ENCODE assay signal across 8 cellular contexts in the genomic region with DNA sequence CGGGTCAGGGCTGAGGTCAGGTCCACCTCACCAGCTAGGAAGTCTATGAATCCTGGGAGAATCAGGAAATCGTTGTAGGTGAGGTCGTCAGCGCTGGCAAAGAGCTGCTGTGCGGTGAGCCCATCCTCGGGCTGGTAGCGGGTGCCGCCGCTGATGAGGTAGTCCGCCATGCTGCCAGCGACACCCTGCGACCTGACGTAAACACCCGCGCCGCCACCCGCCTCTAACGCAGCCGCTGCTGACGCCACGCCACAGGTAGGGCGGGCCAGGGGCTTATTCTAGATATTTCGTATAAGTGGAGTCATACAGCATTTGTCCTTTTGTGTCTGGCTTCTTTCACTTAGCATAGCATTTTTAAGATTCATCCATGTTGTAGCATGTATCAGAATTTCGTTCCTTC.
"Had no signal": no experiment of that assay in that cellular context is flagged by ENCODE, and none has a peak within 500 bp of the region (broad histone marks: within the 10 kb centered on the region; RNA-seq: fewer than 3 reads in every experiment).

No MANE protein-coding gene starts in this region.

- H3K27ac ChIP-seq: HL-60 had no signal

- H2AFZ ChIP-seq: GM23338 had no signal

- FAIRE-seq: H1, H54, HepG2 had no signal

- ATAC-seq: GM23338, HepG2 had no signal

- H3K4me3 ChIP-seq: GM23338 had no signal

- DNase-seq: H9, HCEC 1CT, KG1 had no signal

- H3K4me2 ChIP-seq: GM23338 had no signal
